In genomic region chr3:61589856-61590255, GRCh38 we compare ENCODE assay signal across 1 cellular context.
TF ChIP-seq lines count a peak whose summit lies in the region.

No MANE protein-coding gene starts in this region.

TF ChIP-seq in H1, 55 proteins besides CTCF, POLR2A, EP300 and RAD21:
- TF ChIP-seq EZH2 (IDR thresholded peaks at IDR 0.05; ENCODE audit: low read depth, low read length, severe bottlenecking) = no peak
- peak; percentile 38; the same call in 1 of the 2 replicates for TF ChIP-seq BACH1 (IDR thresholded peaks at IDR 0.05; ENCODE audit: low read length)
- TF ChIP-seq SIN3A (conservative IDR thresholded peaks at IDR 0.05 in 1 of 2, IDR thresholded peaks at IDR 0.05 in 1 of 2; ENCODE audit: low read depth in 1 of 2, low read length in 2 of 2) = no peak
